In the genomic region with DNA sequence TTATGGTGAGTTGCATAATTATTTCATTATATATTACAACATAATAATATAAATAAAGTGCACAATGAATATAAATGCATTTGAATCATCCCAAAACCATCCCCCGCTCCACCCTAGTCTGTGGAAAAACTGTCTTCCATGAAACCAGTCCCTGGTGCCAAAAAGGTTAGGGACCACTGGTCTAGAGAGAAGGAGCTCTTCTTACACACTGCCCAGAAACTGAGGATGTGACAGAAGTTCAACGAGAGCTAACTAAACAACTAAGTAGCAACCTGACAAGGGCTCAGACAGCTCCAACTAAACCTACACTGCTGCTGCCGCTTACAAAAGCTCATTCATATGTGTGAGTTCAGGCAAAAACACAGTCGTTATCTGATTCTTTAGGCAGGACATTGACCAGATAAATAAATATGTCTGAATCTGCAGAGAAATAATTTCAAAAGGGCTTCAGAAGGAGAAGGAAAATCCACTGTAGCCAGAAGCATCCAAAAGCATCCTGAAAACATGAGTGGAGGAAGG, we compare ENCODE assay signal across 2 cellular contexts.
A peak's percentile ranks its signal among the peaks of the same experiment; 100 is the strongest.
TF ChIP-seq lines count a peak whose summit lies in the region.

No MANE protein-coding gene starts in this region.

TF ChIP-seq in HepG2, 621 proteins besides CTCF, POLR2A, EP300 and RAD21:
- TF ChIP-seq ZFX (CRISPR knock-in tag; IDR thresholded peaks at IDR 0.05; ENCODE audit: low read depth), result peak; percentile 36; the same call in 1 of the 2 replicates
- TF ChIP-seq ZNF230 (CRISPR knock-in tag; IDR thresholded peaks at IDR 0.05), result 0 out of 2 replicates have a peak, but pooled peaks have one; percentile 15
- no peak for TF ChIP-seq ZNF768 (CRISPR knock-in tag; IDR thresholded peaks at IDR 0.05)
- no peak for TF ChIP-seq SOX13 (IDR thresholded peaks at IDR 0.05)
- peak in 1 of 2 experiments; percentile 10; a peak in 1 of 4 replicates for TF ChIP-seq SOX13 (CRISPR knock-in tag; conservative IDR thresholded peaks at IDR 0.05 in 1 of 2, IDR thresholded peaks at IDR 0.05 in 1 of 2)
- TF ChIP-seq, protein P1, sequence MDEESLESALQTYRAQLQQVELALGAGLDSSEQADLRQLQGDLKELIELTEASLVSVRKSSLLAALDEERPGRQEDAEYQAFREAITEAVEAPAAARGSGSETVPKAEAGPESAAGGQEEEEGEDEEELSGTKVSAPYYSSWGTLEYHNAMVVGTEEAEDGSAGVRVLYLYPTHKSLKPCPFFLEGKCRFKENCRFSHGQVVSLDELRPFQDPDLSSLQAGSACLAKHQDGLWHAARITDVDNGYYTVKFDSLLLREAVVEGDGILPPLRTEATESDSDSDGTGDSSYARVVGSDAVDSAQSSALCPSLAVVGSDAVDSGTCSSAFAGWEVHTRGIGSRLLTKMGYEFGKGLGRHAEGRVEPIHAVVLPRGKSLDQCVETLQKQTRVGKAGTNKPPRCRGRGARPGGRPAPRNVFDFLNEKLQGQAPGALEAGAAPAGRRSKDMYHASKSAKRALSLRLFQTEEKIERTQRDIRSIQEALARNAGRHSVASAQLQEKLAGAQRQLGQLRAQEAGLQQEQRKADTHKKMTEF (CRISPR knock-in tag; IDR thresholded peaks at IDR 0.05), result 0 out of 2 replicates have a peak, but pooled peaks have one; percentile 9
- TF ChIP-seq, protein P2, sequence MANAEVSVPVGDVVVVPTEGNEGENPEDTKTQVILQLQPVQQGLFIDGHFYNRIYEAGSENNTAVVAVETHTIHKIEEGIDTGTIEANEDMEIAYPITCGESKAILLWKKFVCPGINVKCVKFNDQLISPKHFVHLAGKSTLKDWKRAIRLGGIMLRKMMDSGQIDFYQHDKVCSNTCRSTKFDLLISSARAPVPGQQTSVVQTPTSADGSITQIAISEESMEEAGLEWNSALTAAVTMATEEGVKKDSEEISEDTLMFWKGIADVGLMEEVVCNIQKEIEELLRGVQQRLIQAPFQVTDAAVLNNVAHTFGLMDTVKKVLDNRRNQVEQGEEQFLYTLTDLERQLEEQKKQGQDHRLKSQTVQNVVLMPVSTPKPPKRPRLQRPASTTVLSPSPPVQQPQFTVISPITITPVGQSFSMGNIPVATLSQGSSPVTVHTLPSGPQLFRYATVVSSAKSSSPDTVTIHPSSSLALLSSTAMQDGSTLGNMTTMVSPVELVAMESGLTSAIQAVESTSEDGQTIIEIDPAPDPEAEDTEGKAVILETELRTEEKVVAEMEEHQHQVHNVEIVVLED (CRISPR knock-in tag; IDR thresholded peaks at IDR 0.05; ENCODE audit: borderline replicate concordance), result 0 out of 2 replicates have a peak, but pooled peaks have one; percentile 17
- no peak for TF ChIP-seq ZSCAN21 (CRISPR knock-in tag; IDR thresholded peaks at IDR 0.05; ENCODE audit: borderline replicate concordance)
- TF ChIP-seq ARNT2 (CRISPR knock-in tag; IDR thresholded peaks at IDR 0.05; ENCODE audit: low read depth), result peak; percentile 35; the same call in 1 of the 2 replicates
TF ChIP-seq in HepG2: peak in this region for 6.

TF ChIP-seq in liver, 16 proteins besides CTCF, POLR2A, EP300 and RAD21:
- TF ChIP-seq HNF4A (conservative IDR thresholded peaks at IDR 0.05), result peak in 1 of 2 donors; percentile 65
- TF ChIP-seq HNF4G (IDR thresholded peaks at IDR 0.05), result peak; percentile 14
- TF ChIP-seq SP1 (IDR thresholded peaks at IDR 0.05), result peak; percentile 20
- TF ChIP-seq YY1 (IDR thresholded peaks at IDR 0.05), result no peak
